In genomic region chr7:596071-596818, GRCh38 we compare ENCODE assay signal across 19 cellular contexts.
DNase-seq lines count a peak whose midpoint lies in the region; FAIRE-seq and TF ChIP-seq lines count a peak whose summit lies in the region.
"Had no signal": no experiment of that assay in that cellular context is flagged by ENCODE, and none has a peak within 500 bp of the region (broad histone marks: within the 10 kb centered on the region; RNA-seq: fewer than 3 reads in every experiment).

No MANE protein-coding gene starts in this region.

- no peak for TF ChIP-seq CTCF in neural crest cell (conservative IDR thresholded peaks at IDR 0.05)
- no peak for TF ChIP-seq CTCF in neural progenitor cell (IDR thresholded peaks at IDR 0.05)

- H3K27me3 ChIP-seq in BLaER1 (peaks cover 17% of the 10 kb centered on the region), neural progenitor cell (no peaks in the 10 kb centered on the region)

- H3K36me3 ChIP-seq in BLaER1 (no peaks in the 10 kb centered on the region), neural progenitor cell (no peaks in the 10 kb centered on the region)

- H3K9me3 ChIP-seq in BLaER1 (peaks cover 12% of the 10 kb centered on the region), neural progenitor cell (ENCODE audit: low read depth) (no peaks in the 10 kb centered on the region)

- no peak overlapping the region for H3K4me3 Mint-ChIP-seq in activated T-cell treated with anti-CD3 and anti-CD28 coated beads, Interleukin-2, amount 50 U/mL, for 24 hours
- H3K4me3 Mint-ChIP-seq in neural crest cell (no peak overlapping the region), neural progenitor cell (no peak overlapping the region)
- H3K4me3 Mint-ChIP-seq: CD8-positive, alpha-beta memory T cell; GM23338 had no signal

- H3K4me2 ChIP-seq in BLaER1 (peak overlapping the region; percentile 51), neural progenitor cell (no peak overlapping the region)
- H3K4me2 ChIP-seq: GM23338 had no signal

- TF ChIP-seq POLR2A in GM12892 (IDR thresholded peaks at IDR 0.05; ENCODE audit: low read depth, low read length) = no peak

- no peaks in the 10 kb centered on the region for H3K27me3 Mint-ChIP-seq in activated T-cell treated with anti-CD3 and anti-CD28 coated beads, Interleukin-2, amount 50 U/mL, for 24 hours
- H3K27me3 Mint-ChIP-seq in neural crest cell (ENCODE audit: low read depth) (no peaks in the 10 kb centered on the region), neural progenitor cell (ENCODE audit: insufficient read depth, low read depth) (no peaks in the 10 kb centered on the region)
- H3K27me3 Mint-ChIP-seq: CD8-positive, alpha-beta memory T cell had no signal

- peaks cover 60% of the 10 kb centered on the region for H3K4me1 Mint-ChIP-seq in activated T-cell treated with anti-CD3 and anti-CD28 coated beads, Interleukin-2, amount 50 U/mL, for 24 hours (ENCODE audit: low read depth)
- no peaks in the 10 kb centered on the region for H3K4me1 Mint-ChIP-seq in neural crest cell
- peaks cover 3% of the 10 kb centered on the region for H3K4me1 Mint-ChIP-seq in neural progenitor cell
- H3K4me1 Mint-ChIP-seq: GM23338 had no signal

- H3K4me1 ChIP-seq in BLaER1 = peaks cover 91% of the 10 kb centered on the region
- no peaks in the 10 kb centered on the region for H3K4me1 ChIP-seq in neural progenitor cell

- no peak overlapping the region for H3K27ac ChIP-seq in BLaER1
- peak overlapping the region; percentile 14 for H3K27ac ChIP-seq in cingulate gyrus (ENCODE audit: low read depth, low read length)
- H3K27ac ChIP-seq in neural progenitor cell = no peak overlapping the region
- H3K27ac ChIP-seq: 22Rv1 had no signal

- no peaks in the 10 kb centered on the region for H3F3A ChIP-seq in neural progenitor cell (ENCODE audit: low read depth)

- H3K27ac Mint-ChIP-seq in activated T-cell treated with anti-CD3 and anti-CD28 coated beads, Interleukin-2, amount 50 U/mL, for 24 hours = peak overlapping the region; percentile 55
- H3K27ac Mint-ChIP-seq in neural crest cell (ENCODE audit: unreplicated experiment) = peak overlapping the region; percentile 27
- H3K27ac Mint-ChIP-seq in neural progenitor cell = no peak overlapping the region
- H3K27ac Mint-ChIP-seq: GM23338 had no signal

- H4K20me1 ChIP-seq in BLaER1 (0 out of 2 replicates have a peak, but pooled peaks cover 11% of the 10 kb centered on the region), neural progenitor cell (ENCODE audit: low read depth) (no peaks in the 10 kb centered on the region)

- no peak for FAIRE-seq in GM12892 (lab: Jason Lieb, UNC)
- FAIRE-seq: D721Med, G401.6, K562 had no signal

- peaks cover 64% of the 10 kb centered on the region for H3K36me3 Mint-ChIP-seq in activated T-cell treated with anti-CD3 and anti-CD28 coated beads, Interleukin-2, amount 50 U/mL, for 24 hours (ENCODE audit: low read depth)
- H3K36me3 Mint-ChIP-seq in neural crest cell (ENCODE audit: low read depth) (no peaks in the 10 kb centered on the region), neural progenitor cell (no peaks in the 10 kb centered on the region)
- H3K36me3 Mint-ChIP-seq: CD8-positive, alpha-beta memory T cell had no signal

- H3K9ac ChIP-seq in BLaER1 (no peak overlapping the region), neural progenitor cell (no peak overlapping the region)

- H3K4me3 ChIP-seq in BLaER1 = no peak overlapping the region
- no peak overlapping the region for H3K4me3 ChIP-seq in neural progenitor cell
- H3K4me3 ChIP-seq: GM23338, K562 had no signal

- H3K79me2 ChIP-seq in neural progenitor cell (ENCODE audit: low read depth) = no peaks in the 10 kb centered on the region

- no peak for DNase-seq in activated T-cell treated with anti-CD3 and anti-CD28 coated beads, Interleukin-2, amount 50 U/mL, for 24 hours
- no peak for DNase-seq in activated T-cell treated with anti-CD3 and anti-CD28 coated beads, Interleukin-2, amount 50 U/mL, for 1 hour
- DNase-seq in neural crest cell (ENCODE audit: low read depth, low spot score) = no peak
- no peak for DNase-seq in GM12892 (ENCODE audit: insufficient read length)
- no peak for DNase-seq in NCI-H526 (lab: John Stamatoyannopoulos, UW)
- DNase-seq in neural progenitor cell (ENCODE audit: low spot score) = no peak
- DNase-seq: CD8-positive, alpha-beta memory T cell; DMS79 treated with DMSO at 0.1 percent for 48 hours; NCI-H1417; NCI-H187 treated with DMSO at 0.1 percent for 48 hours; NCI-H69; SIG-M5 had no signal

- H2AFZ ChIP-seq in neural progenitor cell (replicated peaks) = no peak overlapping the region
- H2AFZ ChIP-seq: GM23338 had no signal

- H3K9me3 Mint-ChIP-seq in activated T-cell treated with anti-CD3 and anti-CD28 coated beads, Interleukin-2, amount 50 U/mL, for 24 hours = peaks cover 3% of the 10 kb centered on the region
- H3K9me3 Mint-ChIP-seq in neural crest cell = no peaks in the 10 kb centered on the region
- no peaks in the 10 kb centered on the region for H3K9me3 Mint-ChIP-seq in neural progenitor cell
- H3K9me3 Mint-ChIP-seq: CD8-positive, alpha-beta memory T cell; GM23338 had no signal
